In genomic region chr15:57462391-57462790, GRCh38 we compare ENCODE assay signal across 3 cellular contexts.
TF ChIP-seq lines count a peak whose summit lies in the region.

No MANE protein-coding gene starts in this region.

TF ChIP-seq in liver, 16 proteins besides CTCF, POLR2A, EP300 and RAD21 (continued from another document):
- no peak for TF ChIP-seq REST (IDR thresholded peaks at IDR 0.05)
- no peak for TF ChIP-seq EGR1 (IDR thresholded peaks at IDR 0.05; ENCODE audit: low read depth in 2 of 2)
- no peak for TF ChIP-seq JUND (IDR thresholded peaks at IDR 0.05)
- TF ChIP-seq HNF4G (IDR thresholded peaks at IDR 0.05): no peak
- TF ChIP-seq YY1 (IDR thresholded peaks at IDR 0.05): no peak
- TF ChIP-seq NR2F2 (IDR thresholded peaks at IDR 0.05): no peak
- TF ChIP-seq FOXA1 (IDR thresholded peaks at IDR 0.05): no peak
- no peak for TF ChIP-seq MAX (IDR thresholded peaks at IDR 0.05)
- TF ChIP-seq TAF1 (conservative IDR thresholded peaks at IDR 0.05): no peak
- no peak for TF ChIP-seq GABPA (IDR thresholded peaks at IDR 0.05 in 1 of 2, conservative IDR thresholded peaks at IDR 0.05 in 1 of 2)
- no peak for TF ChIP-seq SP1 (IDR thresholded peaks at IDR 0.05)

TF ChIP-seq in HepG2, 621 proteins besides CTCF, POLR2A, EP300 and RAD21 (continued from another document):
- no peak for TF ChIP-seq THAP9 (CRISPR knock-in tag; IDR thresholded peaks at IDR 0.05; ENCODE audit: borderline replicate concordance)
- no peak for TF ChIP-seq FOXM1 (CRISPR knock-in tag; IDR thresholded peaks at IDR 0.05)
- no peak for TF ChIP-seq NFIB (CRISPR knock-in tag; IDR thresholded peaks at IDR 0.05; ENCODE audit: borderline replicate concordance)

TF ChIP-seq in SK-N-SH treated with all-trans-retinoic acid at 6 μM for 48 hours, 23 proteins besides CTCF, POLR2A, EP300 and RAD21 (continued from another document):
- no peak for TF ChIP-seq CSRNP3 (CRISPR knock-in tag; IDR thresholded peaks at IDR 0.05)
